ENCODE assay signal across 8 cellular contexts in the genomic region with DNA sequence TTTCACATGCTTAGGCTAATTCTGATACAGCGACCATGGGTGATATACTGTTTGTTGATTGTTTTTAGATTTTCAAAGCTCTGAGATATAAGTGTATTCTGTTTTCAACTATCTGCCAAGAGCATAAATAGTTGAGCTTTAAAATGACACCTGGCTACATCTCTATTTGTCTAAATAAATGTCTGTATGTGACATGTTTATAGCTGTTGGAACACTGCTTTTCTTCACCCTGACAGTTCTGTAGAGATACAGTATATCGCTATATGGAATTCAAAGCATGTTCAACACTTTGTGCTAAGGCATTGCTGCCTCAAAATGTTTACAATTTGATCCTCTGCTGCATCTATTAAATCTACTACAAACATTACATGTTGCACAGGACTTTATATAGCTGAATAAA. TPM values are rescaled to one million over a fixed set of nuclear protein-coding genes. Genes with fewer than 3 reads are reported as not detected.
"Had no signal": no experiment of that assay in that cellular context is flagged by ENCODE, and none has a peak within 500 bp of the region (broad histone marks: within the 10 kb centered on the region; RNA-seq: fewer than 3 reads in every experiment).

No MANE protein-coding gene starts in this region.

- H2AFZ ChIP-seq: GM23248 had no signal

- H3K27ac ChIP-seq: GM23248, HL-60 had no signal

- H3K9ac ChIP-seq: GM23248 had no signal

- DNase-seq: GM23248, GOT3, H7 had no signal

- H3K4me3 ChIP-seq: GM23248, HAP-1 had no signal

- H3K36me3 ChIP-seq: HAP-1 had no signal

- ATAC-seq: HCT116, HepG2 had no signal

- H3K9me3 ChIP-seq: HAP-1 had no signal

- H3K4me1 ChIP-seq: HAP-1 had no signal

RNA-seq across cellular contexts. Expression of gene MGAT4C, which starts 27.4 kb away (rescaled TPM):
- polyA plus RNA-seq: GM23248, HepG2, IgD-negative memory B cell had no signal
